Comparison of ENCODE assay signal across 19 cellular contexts in genomic region chr9:113210815-113211214, GRCh38.
"Had no signal": no experiment of that assay in that cellular context is flagged by ENCODE, and none has a peak within 500 bp of the region (broad histone marks: within the 10 kb centered on the region; RNA-seq: fewer than 3 reads in every experiment).

No MANE protein-coding gene starts in this region.

- FAIRE-seq: bronchial epithelial cell, kidney had no signal

- DNase-seq: activated CD4-positive, alpha-beta T cell treated with anti-CD3 and anti-CD28 coated beads for 1 hour; activated CD4-positive, alpha-beta T cell treated with anti-CD3 and anti-CD28 coated beads, Interleukin-2, amount 50 U/mL, for 1 hour; activated CD8-positive, alpha-beta memory T cell treated with anti-CD3 and anti-CD28 coated beads for 24 hours; activated CD8-positive, alpha-beta memory T cell treated with anti-CD3 and anti-CD28 coated beads, Interleukin-2, amount 50 U/mL, for 4 hours; activated naive CD4-positive, alpha-beta T cell; activated T-cell treated with anti-CD3 and anti-CD28 coated beads, Interleukin-2, amount 50 U/mL, for 24 hours; amniotic stem cell; cerebellar nuclear complex; endodermal cell; kidney; natural killer cell; psoas muscle; stimulated activated CD4-positive, alpha-beta T cell treated with anti-CD3 and anti-CD28 coated beads, Interleukin-1b, Interleukin-23, amount 100 ng/mL, for 48 hours; T-helper 9 cell had no signal

- H3K27me3 ChIP-seq: right atrium auricular region had no signal

- H3K4me3 ChIP-seq: coronary artery, psoas muscle, right atrium auricular region had no signal

- H3K27ac ChIP-seq: coronary artery, epithelial cell of prostate, psoas muscle, right atrium auricular region had no signal

- H3K4me1 ChIP-seq: psoas muscle, right atrium auricular region had no signal

- ATAC-seq: natural killer cell; psoas muscle; stimulated activated effector memory CD8-positive, alpha-beta T cell treated with anti-CD3 and anti-CD28 coated beads, Interleukin-12 subunit alpha, Interleukin-12 subunit beta, amount 100 ng/mL, for 72 hours had no signal

- H3K9me3 ChIP-seq: psoas muscle, right atrium auricular region had no signal
